In the genomic region with DNA sequence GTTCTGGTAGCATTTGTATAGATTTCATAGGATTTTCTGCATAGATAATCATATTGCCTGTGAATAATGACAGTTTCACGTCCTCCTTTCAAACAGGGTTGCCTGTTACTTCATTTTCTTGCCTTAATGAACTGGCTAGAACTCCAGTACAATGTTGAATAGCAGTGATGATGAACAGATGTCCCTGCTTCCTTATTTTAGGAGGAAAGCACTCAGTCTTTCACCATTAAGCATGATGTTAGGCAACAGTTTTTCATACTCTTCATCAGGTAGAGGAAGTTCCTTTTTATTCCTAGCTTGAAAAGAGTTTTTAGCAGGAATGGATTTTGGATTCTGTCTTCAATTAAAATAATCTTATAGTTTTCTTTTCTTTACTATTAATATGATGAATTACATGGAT, we compare ENCODE assay signal across 20 cellular contexts.
"Had no signal": no experiment of that assay in that cellular context is flagged by ENCODE, and none has a peak within 500 bp of the region (broad histone marks: within the 10 kb centered on the region; RNA-seq: fewer than 3 reads in every experiment).

No MANE protein-coding gene starts in this region.

- ATAC-seq: foreskin keratinocyte; left lung; natural killer cell; stimulated activated memory B cell treated with anti-CD40 and anti-IgM and Interleukin-4, amounts not matched to agents 10 μg/mL and 1 μg/mL and 100 μg/mL, for 72 hours had no signal

- H3K27ac Mint-ChIP-seq: activated T-helper 1 cell treated with anti-CD3 and anti-CD28 coated beads, Interleukin-12 subunit alpha, Interleukin-12 subunit beta, Interleukin-2, Interleukin-4 antibody, amounts not matched to agents 30 ng/mL and 10 ng/mL and 1 ng/mL, durations not matched to agents 14 hours and 24 hours and 36 hours; memory B cell; natural killer cell; stimulated activated memory B cell treated with anti-CD40 and anti-IgM and Interleukin-4, amounts not matched to agents 10 μg/mL and 1 μg/mL and 100 μg/mL, for 72 hours had no signal

- H3K4me1 Mint-ChIP-seq: central memory CD8-positive, alpha-beta T cell; memory B cell; natural killer cell; stimulated activated memory B cell treated with anti-CD40 and anti-IgM and Interleukin-4, amounts not matched to agents 10 μg/mL and 1 μg/mL and 100 μg/mL, for 72 hours had no signal

- H3K27me3 Mint-ChIP-seq: central memory CD8-positive, alpha-beta T cell; memory B cell; stimulated activated memory B cell treated with anti-CD40 and anti-IgM and Interleukin-4, amounts not matched to agents 10 μg/mL and 1 μg/mL and 100 μg/mL, for 72 hours had no signal

- H3K9me3 Mint-ChIP-seq: activated T-helper 1 cell treated with anti-CD3 and anti-CD28 coated beads, Interleukin-12 subunit alpha, Interleukin-12 subunit beta, Interleukin-2, Interleukin-4 antibody, amounts not matched to agents 30 ng/mL and 10 ng/mL and 1 ng/mL, durations not matched to agents 14 hours and 24 hours and 36 hours; central memory CD8-positive, alpha-beta T cell; memory B cell; natural killer cell; stimulated activated memory B cell treated with anti-CD40 and anti-IgM and Interleukin-4, amounts not matched to agents 10 μg/mL and 1 μg/mL and 100 μg/mL, for 72 hours had no signal

- H3K36me3 Mint-ChIP-seq: natural killer cell had no signal

- H3K4me3 Mint-ChIP-seq: activated T-helper 1 cell treated with anti-CD3 and anti-CD28 coated beads, Interleukin-12 subunit alpha, Interleukin-12 subunit beta, Interleukin-2, Interleukin-4 antibody, amounts not matched to agents 30 ng/mL and 10 ng/mL and 1 ng/mL, durations not matched to agents 14 hours and 24 hours and 36 hours; central memory CD8-positive, alpha-beta T cell; memory B cell; natural killer cell; stimulated activated memory B cell treated with anti-CD40 and anti-IgM and Interleukin-4, amounts not matched to agents 10 μg/mL and 1 μg/mL and 100 μg/mL, for 72 hours had no signal

- DNase-seq: activated CD4-positive, alpha-beta T cell treated with anti-CD3 and anti-CD28 coated beads, Interleukin-2, amount 50 U/mL, for 1 hour; activated CD4-positive, CD25-positive, alpha-beta regulatory T cell; activated naive CD4-positive, alpha-beta T cell treated with Interleukin-2 at 50 U/mL for 16 hours; anterior cingulate cortex; brain microvascular endothelial cell; effector CD4-positive, alpha-beta T cell; foreskin keratinocyte; glutamatergic neuron; hypothalamus; kidney; left lung; natural killer cell; posterior cingulate gyrus; retina; stimulated activated CD4-positive, alpha-beta T cell treated with anti-CD3 and anti-CD28 coated beads, Interleukin-2, amount 100 ng/mL, for 48 hours; thyroid gland had no signal
